ENCODE assay signal across 17 cellular contexts in the genomic region with DNA sequence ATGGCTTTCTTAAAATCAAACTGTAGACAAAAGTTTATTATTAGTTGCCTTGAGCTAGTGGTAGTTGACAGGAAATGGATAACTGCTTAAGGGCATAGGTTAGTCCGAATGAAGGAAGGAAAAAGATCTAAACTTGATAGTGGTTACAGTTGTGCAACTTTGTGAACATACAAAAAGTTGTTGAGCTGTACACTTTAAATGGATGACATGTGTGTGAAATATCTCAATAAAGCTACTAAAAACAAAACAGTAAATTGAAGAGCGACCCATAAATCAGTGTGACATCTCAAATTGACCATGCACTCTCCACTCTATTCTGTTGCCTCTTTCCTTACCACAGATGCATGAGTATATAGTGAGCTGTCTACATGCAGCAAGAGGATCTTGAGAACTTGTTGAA.
A peak's percentile ranks its signal among the peaks of the same experiment; 100 is the strongest.
DNase-seq lines count a peak whose midpoint lies in the region; ATAC-seq and TF ChIP-seq lines count a peak whose summit lies in the region.
"Had no signal": no experiment of that assay in that cellular context is flagged by ENCODE, and none has a peak within 500 bp of the region (broad histone marks: within the 10 kb centered on the region; RNA-seq: fewer than 3 reads in every experiment).

No MANE protein-coding gene starts in this region.

- TF ChIP-seq CTCF in HFFc6 (IDR thresholded peaks at IDR 0.05) = no peak
- TF ChIP-seq CTCF in esophagus squamous epithelium (IDR thresholded peaks at IDR 0.05) = no peak
- no peak for TF ChIP-seq CTCF in SK-N-SH (IDR thresholded peaks at IDR 0.05)
- TF ChIP-seq CTCF in upper lobe of right lung (IDR thresholded peaks at IDR 0.05) = no peak

- no peak overlapping the region for H3K4me2 ChIP-seq in SK-N-SH

- H3K4me1 ChIP-seq in esophagus squamous epithelium = no peaks in the 10 kb centered on the region
- no peaks in the 10 kb centered on the region for H3K4me1 ChIP-seq in SK-N-SH (ENCODE audit: control insufficient read depth in 1 of 2, insufficient read depth in 2 of 2, low read depth in 1 of 2, low read length in 1 of 2)
- no peaks in the 10 kb centered on the region for H3K4me1 ChIP-seq in upper lobe of right lung
- H3K4me1 ChIP-seq: Peyer's patch had no signal

- no peaks in the 10 kb centered on the region for H3F3A ChIP-seq in SK-N-SH (replicated peaks; ENCODE audit: insufficient read depth)

- H3K9ac ChIP-seq in SK-N-MC (ENCODE audit: insufficient read length) = no peak overlapping the region
- H3K9ac ChIP-seq in SK-N-SH = no peak overlapping the region

- no peaks in the 10 kb centered on the region; the same call in 1 of the 2 replicates for H3K9me3 ChIP-seq in SK-N-MC (ENCODE audit: low read depth, low read length)
- H3K9me3 ChIP-seq in esophagus squamous epithelium = no peaks in the 10 kb centered on the region
- H3K9me3 ChIP-seq in SK-N-SH = no peaks in the 10 kb centered on the region
- H3K9me3 ChIP-seq in upper lobe of right lung = no peaks in the 10 kb centered on the region
- H3K9me3 ChIP-seq: Peyer's patch had no signal

- no peak for TF ChIP-seq EP300 in SK-N-SH (IDR thresholded peaks at IDR 0.05; ENCODE audit: borderline replicate concordance in 1 of 2, low read depth in 1 of 2, low read length in 1 of 2)

- H3K4me1 Mint-ChIP-seq in HFFc6 (ENCODE audit: low read depth) = peaks cover 38% of the 10 kb centered on the region

- DNase-seq in GF-D8 (lab: John Stamatoyannopoulos, UW) (peak; percentile 27), HFFc6 (peak; percentile 66), SK-N-MC (ENCODE audit: low read depth, low spot score) (peak; percentile 58), left kidney (ENCODE audit: low read depth, low spot score) (peak; percentile 2), esophagus squamous epithelium (lab: John Stamatoyannopoulos, UW) (no peak), SK-N-SH (no peak), upper lobe of right lung (no peak)
- DNase-seq: COR-L47, GOT3, NCI-H1092 treated with DMSO at 0.1 percent for 48 hours, NCI-H1694, NCI-H2107, NCI-H345, NCI-H748 treated with DMSO at 0.1 percent for 48 hours, Peyer's patch, Right ventricle myocardium superior had no signal

- no peak overlapping the region for H3K4me3 Mint-ChIP-seq in HFFc6

- H2AFZ ChIP-seq in SK-N-SH (ENCODE audit: low read depth) = no peak overlapping the region

- TF ChIP-seq POLR2A in esophagus squamous epithelium (IDR thresholded peaks at IDR 0.05) = no peak

- H3K27me3 Mint-ChIP-seq in HFFc6 (ENCODE audit: insufficient read depth) = no peaks in the 10 kb centered on the region

- H3K27ac ChIP-seq in SK-N-MC = no peak overlapping the region
- H3K27ac ChIP-seq in esophagus squamous epithelium = no peak overlapping the region
- H3K27ac ChIP-seq in SK-N-SH (ENCODE audit: low read depth in 2 of 2, low read length in 1 of 2) = no peak overlapping the region
- H3K27ac ChIP-seq in upper lobe of right lung = no peak overlapping the region
- H3K27ac ChIP-seq: Peyer's patch had no signal

- peak overlapping the region; percentile 1; the same call in 1 of the 2 replicates for H3K27ac Mint-ChIP-seq in HFFc6
- H3K27ac Mint-ChIP-seq: CD14-positive monocyte had no signal

- no peaks in the 10 kb centered on the region for H4K20me1 ChIP-seq in SK-N-SH (ENCODE audit: insufficient read depth)

- H3K36me3 ChIP-seq in SK-N-MC (ENCODE audit: insufficient read depth, low read length) (no peaks in the 10 kb centered on the region), esophagus squamous epithelium (no peaks in the 10 kb centered on the region), SK-N-SH (replicated peaks in 1 of 2; ENCODE audit: control insufficient read depth in 1 of 2, insufficient read depth in 2 of 2, low read length in 1 of 2) (no peaks in the 10 kb centered on the region), upper lobe of right lung (no peaks in the 10 kb centered on the region)
- H3K36me3 ChIP-seq: Peyer's patch had no signal

- no peak for TF ChIP-seq RAD21 in SK-N-SH (IDR thresholded peaks at IDR 0.05; ENCODE audit: low read length)

- no peaks in the 10 kb centered on the region for H3K79me2 ChIP-seq in SK-N-SH (ENCODE audit: insufficient read depth)

- no peak for ATAC-seq in upper lobe of right lung

- CTCF ChIA-PET in SK-N-SH (lab: Yijun Ruan, JAX) = interaction anchor here (0.7 kb wide), 1 partner anchor 1000 kb away, joined by 3 read pairs; no protein-coding TSS in a partner anchor

- WGBS in esophagus squamous epithelium, 2 donors = 66 to 71% methylated on average over 2 of the region's 2 CpGs
- 76% methylated on average over 2 of the region's 2 CpGs for WGBS in SK-N-SH (ENCODE audit: low lambda C conversion rate)

- H3K4me3 ChIP-seq in SK-N-MC = no peak overlapping the region
- no peak overlapping the region for H3K4me3 ChIP-seq in esophagus squamous epithelium
- no peak overlapping the region for H3K4me3 ChIP-seq in SK-N-SH (ENCODE audit: low read depth in 2 of 2, low read length in 1 of 2)
- no peak overlapping the region for H3K4me3 ChIP-seq in upper lobe of right lung
- H3K4me3 ChIP-seq: Peyer's patch had no signal

- intact Hi-C loops in esophagus squamous epithelium (cut with DNase I) (no loop called here), upper lobe of right lung (cut with DNase I) (no loop called here)

- POLR2A ChIA-PET in SK-N-SH (lab: Yijun Ruan, JAX) = no interaction called here

- H3K9me2 ChIP-seq in SK-N-SH = no peaks in the 10 kb centered on the region

- no peaks in the 10 kb centered on the region for H3K36me3 Mint-ChIP-seq in HFFc6 (ENCODE audit: low read depth)
- H3K36me3 Mint-ChIP-seq: CD14-positive monocyte had no signal

- H3K9me3 Mint-ChIP-seq in HFFc6 = 0 out of 2 replicates have a peak, but pooled peaks cover 3% of the 10 kb centered on the region

- H3K27me3 ChIP-seq in esophagus squamous epithelium (no peaks in the 10 kb centered on the region), SK-N-SH (ENCODE audit: insufficient read depth) (no peaks in the 10 kb centered on the region), upper lobe of right lung (no peaks in the 10 kb centered on the region)
- H3K27me3 ChIP-seq: Peyer's patch had no signal

TF ChIP-seq in SK-N-SH, 30 proteins besides CTCF, POLR2A, EP300 and RAD21 (continues in another document):
- TF ChIP-seq JUND (IDR thresholded peaks at IDR 0.05) = no peak
- TF ChIP-seq, protein P1, sequence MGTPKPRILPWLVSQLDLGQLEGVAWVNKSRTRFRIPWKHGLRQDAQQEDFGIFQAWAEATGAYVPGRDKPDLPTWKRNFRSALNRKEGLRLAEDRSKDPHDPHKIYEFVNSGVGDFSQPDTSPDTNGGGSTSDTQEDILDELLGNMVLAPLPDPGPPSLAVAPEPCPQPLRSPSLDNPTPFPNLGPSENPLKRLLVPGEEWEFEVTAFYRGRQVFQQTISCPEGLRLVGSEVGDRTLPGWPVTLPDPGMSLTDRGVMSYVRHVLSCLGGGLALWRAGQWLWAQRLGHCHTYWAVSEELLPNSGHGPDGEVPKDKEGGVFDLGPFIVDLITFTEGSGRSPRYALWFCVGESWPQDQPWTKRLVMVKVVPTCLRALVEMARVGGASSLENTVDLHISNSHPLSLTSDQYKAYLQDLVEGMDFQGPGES (IDR thresholded peaks at IDR 0.05; ENCODE audit: low read depth, low read length) = no peak
- no peak for TF ChIP-seq ELF1 (IDR thresholded peaks at IDR 0.05)
- no peak for TF ChIP-seq FOSL2 (IDR thresholded peaks at IDR 0.05; ENCODE audit: borderline replicate concordance, low read depth)
- no peak for TF ChIP-seq TCF12 (IDR thresholded peaks at IDR 0.05)
- no peak for TF ChIP-seq SIN3A (IDR thresholded peaks at IDR 0.05; ENCODE audit: borderline replicate concordance, low read depth, low read length)
- TF ChIP-seq EZH2phosphoT487 (IDR thresholded peaks at IDR 0.05; ENCODE audit: borderline replicate concordance, low read depth) = no peak
- TF ChIP-seq, protein P2, sequence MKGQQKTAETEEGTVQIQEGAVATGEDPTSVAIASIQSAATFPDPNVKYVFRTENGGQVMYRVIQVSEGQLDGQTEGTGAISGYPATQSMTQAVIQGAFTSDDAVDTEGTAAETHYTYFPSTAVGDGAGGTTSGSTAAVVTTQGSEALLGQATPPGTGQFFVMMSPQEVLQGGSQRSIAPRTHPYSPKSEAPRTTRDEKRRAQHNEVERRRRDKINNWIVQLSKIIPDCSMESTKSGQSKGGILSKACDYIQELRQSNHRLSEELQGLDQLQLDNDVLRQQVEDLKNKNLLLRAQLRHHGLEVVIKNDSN (IDR thresholded peaks at IDR 0.05; ENCODE audit: borderline replicate concordance, low read depth) = no peak
- TF ChIP-seq CHD2 (IDR thresholded peaks at IDR 0.05; ENCODE audit: low read length, partially characterized antibody) = no peak
- TF ChIP-seq FOXJ3 (CRISPR knock-in tag; IDR thresholded peaks at IDR 0.05) = no peak
- no peak for TF ChIP-seq RCOR1 (IDR thresholded peaks at IDR 0.05; ENCODE audit: low read length)
- TF ChIP-seq NFIC (IDR thresholded peaks at IDR 0.05; ENCODE audit: borderline replicate concordance) = no peak
- no peak for TF ChIP-seq FOXM1 (IDR thresholded peaks at IDR 0.05; ENCODE audit: low read depth)
- TF ChIP-seq, protein P3, sequence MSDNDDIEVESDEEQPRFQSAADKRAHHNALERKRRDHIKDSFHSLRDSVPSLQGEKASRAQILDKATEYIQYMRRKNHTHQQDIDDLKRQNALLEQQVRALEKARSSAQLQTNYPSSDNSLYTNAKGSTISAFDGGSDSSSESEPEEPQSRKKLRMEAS (IDR thresholded peaks at IDR 0.05; ENCODE audit: low read depth) = no peak
- TF ChIP-seq, protein P4, sequence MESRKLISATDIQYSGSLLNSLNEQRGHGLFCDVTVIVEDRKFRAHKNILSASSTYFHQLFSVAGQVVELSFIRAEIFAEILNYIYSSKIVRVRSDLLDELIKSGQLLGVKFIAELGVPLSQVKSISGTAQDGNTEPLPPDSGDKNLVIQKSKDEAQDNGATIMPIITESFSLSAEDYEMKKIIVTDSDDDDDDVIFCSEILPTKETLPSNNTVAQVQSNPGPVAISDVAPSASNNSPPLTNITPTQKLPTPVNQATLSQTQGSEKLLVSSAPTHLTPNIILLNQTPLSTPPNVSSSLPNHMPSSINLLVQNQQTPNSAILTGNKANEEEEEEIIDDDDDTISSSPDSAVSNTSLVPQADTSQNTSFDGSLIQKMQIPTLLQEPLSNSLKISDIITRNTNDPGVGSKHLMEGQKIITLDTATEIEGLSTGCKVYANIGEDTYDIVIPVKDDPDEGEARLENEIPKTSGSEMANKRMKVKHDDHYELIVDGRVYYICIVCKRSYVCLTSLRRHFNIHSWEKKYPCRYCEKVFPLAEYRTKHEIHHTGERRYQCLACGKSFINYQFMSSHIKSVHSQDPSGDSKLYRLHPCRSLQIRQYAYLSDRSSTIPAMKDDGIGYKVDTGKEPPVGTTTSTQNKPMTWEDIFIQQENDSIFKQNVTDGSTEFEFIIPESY (IDR thresholded peaks at IDR 0.05; ENCODE audit: borderline replicate concordance, low read depth) = no peak
- TF ChIP-seq NRF1 (IDR thresholded peaks at IDR 0.05; ENCODE audit: low read depth, low read length) = no peak
- no peak for TF ChIP-seq RXRA (IDR thresholded peaks at IDR 0.05; ENCODE audit: borderline replicate concordance, low read depth)
- TF ChIP-seq POLR2AphosphoS5 (IDR thresholded peaks at IDR 0.05; ENCODE audit: low read depth, low read length) = no peak

Comparison
In these comparisons a context has a peak if more than half of its experiments do, and no peak if none do; other contexts are left out.
1. DNase-seq: peak in GF-D8 (single experiment), HFFc6 (single experiment), SK-N-MC (single experiment) and left kidney (single experiment); none in esophagus squamous epithelium (single experiment), SK-N-SH (single experiment) and upper lobe of right lung (single experiment).